11 cellular contexts compared by ENCODE assay signal in the genomic region with DNA sequence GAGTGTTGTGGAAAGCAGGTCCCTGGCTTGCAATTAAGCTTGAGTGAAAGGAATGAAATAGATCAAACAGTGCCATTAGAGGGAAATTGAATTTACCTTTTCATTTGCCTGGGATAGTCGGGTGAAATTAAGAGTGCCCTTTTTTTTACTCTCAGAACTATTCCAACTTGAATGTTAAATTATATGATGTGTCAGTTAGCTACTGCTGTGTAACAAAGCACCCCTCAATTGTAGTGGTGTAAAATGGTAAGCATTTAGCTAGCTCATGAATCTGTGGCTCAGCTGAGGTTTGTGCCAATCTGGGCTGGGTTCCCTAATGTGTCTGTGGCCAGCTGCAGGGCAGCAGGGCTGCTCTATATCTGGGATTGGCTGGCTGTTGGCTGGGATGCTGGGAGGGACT.
"Had no signal": no experiment of that assay in that cellular context is flagged by ENCODE, and none has a peak within 500 bp of the region (broad histone marks: within the 10 kb centered on the region; RNA-seq: fewer than 3 reads in every experiment).

No MANE protein-coding gene starts in this region.

- H3K27ac ChIP-seq: GM23248 had no signal

- H3K36me3 ChIP-seq: HAP-1 had no signal

- FAIRE-seq: H1, H54 had no signal

- DNase-seq: GM23248, GOT3, H7, H9, HCEC 1CT, HFFc6 had no signal

- H3K4me3 ChIP-seq: GM23248, GM23338, HAP-1 had no signal

- H3K4me1 ChIP-seq: HAP-1 had no signal

- ATAC-seq: GM23338, HCT116 had no signal
